23 cellular contexts compared by ENCODE assay signal in genomic region chr17:29847527-29847931, GRCh38.
A peak's percentile ranks its signal among the peaks of the same experiment; 100 is the strongest.
DNase-seq lines count a peak whose midpoint lies in the region; ATAC-seq and TF ChIP-seq lines count a peak whose summit lies in the region.
"Had no signal": no experiment of that assay in that cellular context is flagged by ENCODE, and none has a peak within 500 bp of the region (broad histone marks: within the 10 kb centered on the region; RNA-seq: fewer than 3 reads in every experiment).

No MANE protein-coding gene starts in this region.

- H3K4me1 Mint-ChIP-seq in WTC11 (peaks cover 16% of the 10 kb centered on the region), neural progenitor cell (peaks cover 46% of the 10 kb centered on the region)
- H3K4me1 Mint-ChIP-seq: central memory CD8-positive, alpha-beta T cell had no signal

- CTCF ChIA-PET in WTC11 (lab: Charles Lee): interaction anchor here (1.0 kb wide), 1 partner anchor 84 kb away, joined by 4 read pairs; no protein-coding TSS in a partner anchor

- H3K27me3 ChIP-seq in GM23248 (replicated peaks; ENCODE audit: insufficient read depth): no peaks in the 10 kb centered on the region
- no peaks in the 10 kb centered on the region for H3K27me3 ChIP-seq in neural progenitor cell
- H3K27me3 ChIP-seq in body of pancreas: no peaks in the 10 kb centered on the region
- H3K27me3 ChIP-seq: adrenal gland, gastroesophageal sphincter, testis had no signal

- H3K36me3 Mint-ChIP-seq in WTC11: no peaks in the 10 kb centered on the region
- H3K36me3 Mint-ChIP-seq in neural progenitor cell: peaks cover 2% of the 10 kb centered on the region

- H3K9me2 ChIP-seq in GM23248 (ENCODE audit: insufficient read depth): no peaks in the 10 kb centered on the region

- H3K36me3 ChIP-seq in GM23248 (ENCODE audit: low read depth): no peaks in the 10 kb centered on the region
- no peaks in the 10 kb centered on the region for H3K36me3 ChIP-seq in neural progenitor cell
- H3K36me3 ChIP-seq in body of pancreas (replicated peaks in 1 of 2; ENCODE audit: insufficient read depth in 1 of 2, low read depth in 2 of 2): no peaks in the 10 kb centered on the region
- H3K36me3 ChIP-seq: adrenal gland had no signal

- peak; percentile 30; the same call in 1 of the 2 replicates for ATAC-seq in WTC11
- peak; percentile 25 for ATAC-seq in left ventricle myocardium superior
- no peak for ATAC-seq in body of pancreas
- ATAC-seq in HG03159 (IDR thresholded peaks at IDR 0.05; ENCODE audit: unreplicated experiment): no peak
- no peak for ATAC-seq in left colon
- no peak for ATAC-seq in HG03439 (IDR thresholded peaks at IDR 0.05; ENCODE audit: unreplicated experiment)
- ATAC-seq: gastroesophageal sphincter, sciatic nerve, T-cell had no signal

- H3K4me3 ChIP-seq in GM23248 (no peak overlapping the region), neural progenitor cell (no peak overlapping the region), body of pancreas (no peak overlapping the region)
- H3K4me3 ChIP-seq: adrenal gland, gastroesophageal sphincter, testis had no signal

- no peak overlapping the region for H3K9ac ChIP-seq in GM23248
- H3K9ac ChIP-seq in neural progenitor cell: no peak overlapping the region

- in situ Hi-C loops in GM23248 (cut with MboI): no loop called here

- H2AFZ ChIP-seq in GM23248 (no peak overlapping the region), neural progenitor cell (replicated peaks) (no peak overlapping the region)

- H3K9me3 Mint-ChIP-seq in WTC11 (peaks cover 8% of the 10 kb centered on the region; the same call in 1 of the 2 replicates), neural progenitor cell (peaks cover 2% of the 10 kb centered on the region)
- H3K9me3 Mint-ChIP-seq: activated CD4-positive, alpha-beta T cell treated with anti-CD3 and anti-CD28 coated beads, Interleukin-2, amount 10 ng/mL, durations not matched to agents 24 days and 14 days; CD4-positive, alpha-beta T cell; central memory CD8-positive, alpha-beta T cell; IgD-negative memory B cell; T-cell had no signal

- H3K4me1 ChIP-seq in GM23248 (ENCODE audit: insufficient read depth): 0 out of 2 replicates have a peak, but pooled peaks cover 3% of the 10 kb centered on the region
- peaks cover 13% of the 10 kb centered on the region for H3K4me1 ChIP-seq in neural progenitor cell
- H3K4me1 ChIP-seq in body of pancreas: peaks cover 4% of the 10 kb centered on the region
- H3K4me1 ChIP-seq: adrenal gland, gastroesophageal sphincter, testis had no signal

- H3K79me2 ChIP-seq in GM23248 (ENCODE audit: insufficient read depth) (peaks cover 30% of the 10 kb centered on the region), neural progenitor cell (ENCODE audit: low read depth) (no peaks in the 10 kb centered on the region)

- TF ChIP-seq CTCF in WTC11 (IDR thresholded peaks at IDR 0.05): no peak
- TF ChIP-seq CTCF in neural progenitor cell (IDR thresholded peaks at IDR 0.05): no peak
- TF ChIP-seq CTCF in body of pancreas (IDR thresholded peaks at IDR 0.05): no peak

- H3K27ac Mint-ChIP-seq in WTC11: 0 out of 2 replicates have a peak overlapping the region, but pooled peaks have one; percentile 60
- H3K27ac Mint-ChIP-seq in neural progenitor cell: peak overlapping the region; percentile 30
- H3K27ac Mint-ChIP-seq: activated CD4-positive, alpha-beta T cell treated with anti-CD3 and anti-CD28 coated beads, Interleukin-2, amount 10 ng/mL, durations not matched to agents 24 days and 14 days; CD4-positive, alpha-beta T cell; IgD-negative memory B cell; T-cell had no signal

- no peaks in the 10 kb centered on the region for H3K27me3 Mint-ChIP-seq in WTC11 (ENCODE audit: low read depth)
- peaks cover 6% of the 10 kb centered on the region for H3K27me3 Mint-ChIP-seq in neural progenitor cell (ENCODE audit: insufficient read depth, low read depth)
- H3K27me3 Mint-ChIP-seq: activated CD4-positive, alpha-beta T cell treated with anti-CD3 and anti-CD28 coated beads, Interleukin-2, amount 10 ng/mL, durations not matched to agents 24 days and 14 days; CD4-positive, alpha-beta T cell; central memory CD8-positive, alpha-beta T cell; IgD-negative memory B cell; T-cell had no signal

- DNase-seq in GM23248 (peak; percentile 10), WTC11 (ENCODE audit: low spot score) (no peak), left ventricle myocardium superior (no peak), neural progenitor cell (ENCODE audit: low spot score) (no peak), body of pancreas (no peak), left colon (no peak)
- DNase-seq: activated CD4-positive, alpha-beta T cell treated with anti-CD3 and anti-CD28 coated beads, Interleukin-2, amount 10 ng/mL, durations not matched to agents 24 days and 14 days; activated effector memory CD4-positive, alpha-beta T cell treated with Interleukin-2 at 50 U/mL for 16 hours; adrenal gland; CD4-positive, alpha-beta T cell; DMS153; NCI-H146; NCI-H774; SIG-M5; stimulated activated CD4-positive, alpha-beta T cell treated with anti-CD3 and anti-CD28 coated beads, Interleukin-15, amount 100 ng/mL, for 24 hours; T-cell; testis had no signal

- TF ChIP-seq POLR2A in body of pancreas (IDR thresholded peaks at IDR 0.05): no peak

- no peak overlapping the region for H3K27ac ChIP-seq in GM23248
- no peak overlapping the region for H3K27ac ChIP-seq in neural progenitor cell
- no peak overlapping the region for H3K27ac ChIP-seq in body of pancreas
- H3K27ac ChIP-seq: adrenal gland, gastroesophageal sphincter, testis had no signal

- no peaks in the 10 kb centered on the region for H4K20me1 ChIP-seq in GM23248 (ENCODE audit: insufficient read depth)
- H4K20me1 ChIP-seq in neural progenitor cell (ENCODE audit: low read depth): no peaks in the 10 kb centered on the region

- intact Hi-C loops in left ventricle myocardium superior (cut with micrococcal nuclease): no loop called here
- intact Hi-C loops in body of pancreas (cut with DNase I): no loop called here
- intact Hi-C loops in left colon (cut with DNase I, micrococcal nuclease): no loop called here

- no peak overlapping the region for H3K4me2 ChIP-seq in GM23248 (ENCODE audit: unreplicated experiment)
- H3K4me2 ChIP-seq in neural progenitor cell: no peak overlapping the region

- H3F3A ChIP-seq in GM23248 (ENCODE audit: insufficient read depth): peaks cover 7% of the 10 kb centered on the region
- no peaks in the 10 kb centered on the region for H3F3A ChIP-seq in neural progenitor cell (ENCODE audit: low read depth)

- H3K4me3 Mint-ChIP-seq in WTC11: no peak overlapping the region
- H3K4me3 Mint-ChIP-seq in neural progenitor cell: no peak overlapping the region
- H3K4me3 Mint-ChIP-seq: activated CD4-positive, alpha-beta T cell treated with anti-CD3 and anti-CD28 coated beads, Interleukin-2, amount 10 ng/mL, durations not matched to agents 24 days and 14 days; CD4-positive, alpha-beta T cell; central memory CD8-positive, alpha-beta T cell; IgD-negative memory B cell; T-cell had no signal

- H3K9me3 ChIP-seq in GM23248 (ENCODE audit: low read depth): no peaks in the 10 kb centered on the region
- no peaks in the 10 kb centered on the region for H3K9me3 ChIP-seq in neural progenitor cell (ENCODE audit: low read depth)
- no peaks in the 10 kb centered on the region for H3K9me3 ChIP-seq in body of pancreas
- H3K9me3 ChIP-seq: adrenal gland, gastroesophageal sphincter, testis had no signal

- POLR2A ChIA-PET in WTC11 (lab: Charles Lee): no interaction called here

TF ChIP-seq in WTC11, 78 proteins besides CTCF, POLR2A, EP300 and RAD21 (continues in another document):
- TF ChIP-seq TCF7 (CRISPR knock-in tag; IDR thresholded peaks at IDR 0.05; ENCODE audit: low read depth) (no peak), HMGXB4 (CRISPR knock-in tag; IDR thresholded peaks at IDR 0.05) (no peak), PREB (CRISPR knock-in tag; IDR thresholded peaks at IDR 0.05; ENCODE audit: borderline replicate concordance) (no peak), E2F1 (CRISPR knock-in tag; IDR thresholded peaks at IDR 0.05) (no peak)

Comparison
In these comparisons a context has a peak if more than half of its experiments do, and no peak if none do; other contexts are left out.
1. ATAC-seq: peak in WTC11 (single experiment) and left ventricle myocardium superior (single experiment); none in body of pancreas (single experiment), HG03159 (single experiment), left colon (single experiment) and HG03439 (single experiment).